In genomic region chr14:103715052-103716000, GRCh38 we compare ENCODE assay signal across 8 cellular contexts. TPM values are rescaled to one million over a fixed set of nuclear protein-coding genes. Genes with fewer than 3 reads are reported as not detected.
DNase-seq lines count a peak whose midpoint lies in the region; ATAC-seq, FAIRE-seq and TF ChIP-seq lines count a peak whose summit lies in the region.

Gene XRCC3 (minus strand): TSS chr14:103715451. CDS start chr14:103711087, 4,364 bp downstream.
Gene ZFYVE21 (plus strand): TSS chr14:103715810. CDS start chr14:103715842, 32 bp downstream.

- no peaks in the 10 kb centered on the region for H3K27me3 ChIP-seq in adrenal gland
- no peaks in the 10 kb centered on the region for H3K27me3 ChIP-seq in heart left ventricle
- H3K27me3 ChIP-seq in upper lobe of left lung = no peaks in the 10 kb centered on the region

- no peaks in the 10 kb centered on the region for H3K36me3 Mint-ChIP-seq in T-cell

- peak; percentile 100 for DNase-seq in GM12891 (ENCODE audit: insufficient read length, low spot score)
- peak; percentile 99 for DNase-seq in NCI-H1436 treated with DMSO at 0.1 percent for 48 hours (lab: John Stamatoyannopoulos, UW)
- DNase-seq in T-cell = peak; percentile 95 to 100 (median 99)
- DNase-seq in adrenal gland = peak; percentile 99 to 100 (median 100)
- peak; percentile 99 to 100 (median 100) for DNase-seq in heart left ventricle
- peak; percentile 99 for DNase-seq in pons (ENCODE audit: low spot score)
- DNase-seq in upper lobe of left lung = peak; percentile 98 to 100

- CTCF ChIA-PET in T-cell (lab: Charles Lee) = no interaction called here

- no peak for TF ChIP-seq EP300 in upper lobe of left lung (IDR thresholded peaks at IDR 0.05)

- peak within 1 kb of the TSS; percentile 73 to 81 for H3K27ac Mint-ChIP-seq in T-cell

- TF ChIP-seq POLR2A in GM12891 (IDR thresholded peaks at IDR 0.05; ENCODE audit: low read depth, low read length) (peak; percentile 81), adrenal gland (IDR thresholded peaks at IDR 0.05) (peak; percentile 61 to 75), heart left ventricle (IDR thresholded peaks at IDR 0.05) (peak; percentile 70 to 91), upper lobe of left lung (IDR thresholded peaks at IDR 0.05) (peak in 3 of 4 donors; percentile 43 to 88 (median 74))

- no peaks in the 10 kb centered on the region for H3K9me3 Mint-ChIP-seq in T-cell

- TF ChIP-seq CTCF in adrenal gland (IDR thresholded peaks at IDR 0.05) (no peak), heart left ventricle (IDR thresholded peaks at IDR 0.05) (no peak), upper lobe of left lung (IDR thresholded peaks at IDR 0.05) (peak in 1 of 6 experiments; percentile 21)

- intact Hi-C loops in adrenal gland (cut with DNase I) (no loop called here), heart left ventricle (cut with DNase I) (loop anchor here in 3 of 10 donors (5.0 to 10.0 kb wide), 4 partner anchors 33 to 151 kb away; partner anchors contain the start of genes BAG5 (in 1 of the 3), COA8 (in 1 of the 3) and KLC1 (in 1 of the 3))

- peaks cover 44 to 67% (median 56%) of the 10 kb centered on the region in 3 donors for H3K4me1 Mint-ChIP-seq in T-cell

- ATAC-seq in HG02840 (IDR thresholded peaks at IDR 0.05; ENCODE audit: low FRiP score, unreplicated experiment) = peak; percentile 96
- peak; percentile 92 to 95 (median 94) for ATAC-seq in T-cell (replicated peaks in 1 of 4)
- ATAC-seq in heart left ventricle = peak; percentile 95 to 98 (median 96)
- ATAC-seq in upper lobe of left lung (ENCODE audit: low FRiP score in 2 of 2) = peak; percentile 95 to 99

- WGBS in adrenal gland, 4 donors = 0 to 1% (median 1%) methylated on average over 18 to 121 of the region's 121 CpGs
- WGBS in heart left ventricle, 4 donors = 0 to 1% (median 1%) methylated on average over 55 to 121 of the region's 121 CpGs
- WGBS in upper lobe of left lung, 2 donors = 1 to 3% methylated on average over 6 to 43 of the region's 121 CpGs

- peak; percentile 100 for FAIRE-seq in GM12891 (lab: Jason Lieb, UNC)

- H3K4me3 ChIP-seq in adrenal gland = peak within 1 kb of the TSS; percentile 25 to 99 (median 63)
- peak within 1 kb of the TSS; percentile 64 to 97 (median 82) for H3K4me3 ChIP-seq in heart left ventricle
- peak within 1 kb of the TSS; percentile 58 to 98 (median 98) for H3K4me3 ChIP-seq in upper lobe of left lung

- H3K4me1 ChIP-seq in adrenal gland (replicated peaks in 1 of 2) (peaks cover 5 to 18% of the 10 kb centered on the region in 2 donors), heart left ventricle (peaks cover 17 to 73% (median 51%) of the 10 kb centered on the region in 12 donors), upper lobe of left lung (peaks cover 43 to 78% (median 53%) of the 10 kb centered on the region in 4 donors)

- peak within 1 kb of the TSS in 3 of 5 donors; percentile 72 to 93 (median 73) for H3K27ac ChIP-seq in adrenal gland
- peak within 1 kb of the TSS; percentile 71 to 91 (median 84) for H3K27ac ChIP-seq in heart left ventricle
- peak within 1 kb of the TSS; percentile 61 to 90 (median 80) for H3K27ac ChIP-seq in upper lobe of left lung

- H3K36me3 ChIP-seq in adrenal gland (replicated peaks in 1 of 2) (no peaks in the 10 kb centered on the region), heart left ventricle (no peaks in the 10 kb centered on the region), upper lobe of left lung (no peaks in the 10 kb centered on the region)

- H3K27me3 Mint-ChIP-seq in T-cell = no peaks in the 10 kb centered on the region

- H3K4me3 Mint-ChIP-seq in T-cell = peak within 1 kb of the TSS; percentile 86 to 90 (median 89)

- POLR2A ChIA-PET in T-cell (lab: Charles Lee) = no interaction called here

- H3K9me3 ChIP-seq in adrenal gland (replicated peaks in 1 of 3) (no peaks in the 10 kb centered on the region), heart left ventricle (no peaks in the 10 kb centered on the region), upper lobe of left lung (no peaks in the 10 kb centered on the region)

TF ChIP-seq in GM12891, 5 proteins besides CTCF, POLR2A, EP300 and RAD21:
- no peak for TF ChIP-seq POLR2AphosphoS5 (IDR thresholded peaks at IDR 0.05; ENCODE audit: low read depth, low read length)
- peak; percentile 37; the same call in 1 of the 2 replicates for TF ChIP-seq TAF1 (IDR thresholded peaks at IDR 0.05; ENCODE audit: low read depth, low read length)

RNA-seq across cellular contexts. Expression of gene XRCC3, which starts in this region (rescaled TPM):
- 21.0 TPM for polyA plus RNA-seq in GM12891 (2012; ENCODE audit: low read depth, missing spikeins)
- total RNA-seq in T-cell = 10 to 100 TPM in 3 of 5 donors, 1 to 10 TPM in 2; 7.4 to 15.1 (median 12.9) TPM
- 1 to 10 TPM; 1.3 to 9.0 (median 4.8) TPM for total RNA-seq in adrenal gland
- polyA plus RNA-seq in adrenal gland = 1 to 10 TPM; 2.8 to 5.1 (median 5.0) TPM
- 1 to 10 TPM; 1.9 to 8.7 (median 3.1) TPM for total RNA-seq in heart left ventricle
- polyA plus RNA-seq in heart left ventricle = 1 to 10 TPM; 1.9 to 2.6 TPM
- 10 to 100 TPM in 1 of 6 donors, 1 to 10 TPM in 5; 2.4 to 16.8 (median 5.8) TPM for total RNA-seq in upper lobe of left lung

RNA-seq across cellular contexts. Expression of gene ZFYVE21, which starts in this region (rescaled TPM):
- polyA plus RNA-seq in GM12891 (2012; ENCODE audit: low read depth, missing spikeins) = 11.1 TPM
- total RNA-seq in T-cell (10 to 100 TPM in 4 of 5 donors, 1 to 10 TPM in 1; 8.8 to 22.8 (median 22.1) TPM), adrenal gland (10 to 100 TPM; 26.4 to 71.4 (median 53.4) TPM), heart left ventricle (10 to 100 TPM; 44.1 to 79.4 (median 52.5) TPM), upper lobe of left lung (10 to 100 TPM; 29.3 to 92.1 (median 65.5) TPM)
- polyA plus RNA-seq in adrenal gland (10 to 100 TPM; 21.9 to 41.4 (median 39.1) TPM), heart left ventricle (10 to 100 TPM; 48.8 to 86.1 TPM)

Comparison
In these comparisons a context has a peak if more than half of its experiments do, and no peak if none do; other contexts are left out.
1. Peak in every context shown above with its lines: DNase-seq, ATAC-seq, H3K4me3 ChIP-seq and H3K27ac ChIP-seq.